Comparison of ENCODE assay signal across 8 cellular contexts in genomic region chr18:9333441-9334350, GRCh38. TPM values are rescaled to one million over a fixed set of nuclear protein-coding genes. Genes with fewer than 3 reads are reported as not detected.
A peak's percentile ranks its signal among the peaks of the same experiment; 100 is the strongest.
DNase-seq lines count a peak whose midpoint lies in the region; ATAC-seq and TF ChIP-seq lines count a peak whose summit lies in the region.

No MANE protein-coding gene starts in this region.

- peak; percentile 49 for DNase-seq in GM13977 (ENCODE audit: low spot score)
- peak; percentile 85 for DNase-seq in KBM-7
- peak in 1 of 2 donors; percentile 68 for DNase-seq in ascending aorta (ENCODE audit: low spot score in 2 of 2)
- peak; percentile 3 for DNase-seq in stimulated activated CD8-positive, alpha-beta memory T cell treated with anti-CD3 and anti-CD28 coated beads, Interleukin-12 subunit alpha, Interleukin-12 subunit beta, amount 100 ng/mL, for 4 hours (ENCODE audit: low read depth)
- DNase-seq in globus pallidus (ENCODE audit: low spot score): no peak
- no peak for DNase-seq in UCSD-AML1 (lab: John Stamatoyannopoulos, UW; ENCODE audit: unreplicated experiment)

- H3K36me3 ChIP-seq in ascending aorta (peaks cover 3 to 11% of the 10 kb centered on the region in 2 donors), iPS-20b (ENCODE audit: insufficient read depth, low read depth, low read length) (peaks cover 17% of the 10 kb centered on the region)

- peak overlapping the region; percentile 71; the same call in 1 of the 2 replicates for H3K9ac ChIP-seq in iPS-20b (ENCODE audit: low read depth, low read length)

- H3K4me1 ChIP-seq in ascending aorta (peaks cover 0 to 14% of the 10 kb centered on the region in 2 donors), iPS-20b (ENCODE audit: insufficient read depth, low read length) (no peaks in the 10 kb centered on the region; the same call in 1 of the 2 replicates)

- H3K27me3 ChIP-seq in ascending aorta (no peaks in the 10 kb centered on the region), iPS-20b (ENCODE audit: insufficient read depth, low read length) (peaks cover 18% of the 10 kb centered on the region; the same call in 1 of the 2 replicates)

- H3K27ac ChIP-seq in ascending aorta: peak overlapping the region; percentile 69 to 95
- H3K27ac ChIP-seq in iPS-20b (ENCODE audit: low read length): no peak overlapping the region

- intact Hi-C loops in ascending aorta (cut with DNase I): loop anchor here (1.0 to 10.0 kb wide), 10 partner anchors 21 to 629 kb away; partner anchors contain the start of genes MTCL1, NDUFV2, RALBP1 and VAPA

- peak; percentile 34 for ATAC-seq in GM21737 (IDR thresholded peaks at IDR 0.05; ENCODE audit: unreplicated experiment)

- in situ Hi-C loops in GM13977 (cut with MboI; ENCODE audit: low pct_unique_long_range_greater_than_20kb, low sequenced_read_pairs, unreplicated experiment) (no loop called here), KBM-7 (cut with MboI; ENCODE audit: low pct_unique_long_range_greater_than_20kb, low sequenced_read_pairs) (no loop called here)

- TF ChIP-seq CTCF in GM13977 (IDR thresholded peaks at IDR 0.05; ENCODE audit: extremely low read depth, insufficient read depth, missing control alignments): peak; percentile 17
- no peak for TF ChIP-seq CTCF in ascending aorta (IDR thresholded peaks at IDR 0.05)

- H3K9me3 ChIP-seq in ascending aorta (peaks cover 0 to 3% of the 10 kb centered on the region in 2 donors), iPS-20b (ENCODE audit: insufficient read depth, low read depth, low read length) (peaks cover 1% of the 10 kb centered on the region; the same call in 1 of the 2 replicates)

- H3K4me3 ChIP-seq in ascending aorta: peak overlapping the region; percentile 69 to 86
- peak overlapping the region; percentile 79 for H3K4me3 ChIP-seq in iPS-20b (ENCODE audit: low read length)

RNA-seq across cellular contexts. Expression of gene TWSG1, which starts 0.9 kb away (rescaled TPM):
- 25.0 TPM for total RNA-seq in ascending aorta

Comparison
In these comparisons a context has a peak if more than half of its experiments do, and no peak if none do; other contexts are left out.
1. DNase-seq: peak in GM13977 (single experiment), KBM-7 (single experiment) and stimulated activated CD8-positive, alpha-beta memory T cell treated with anti-CD3 and anti-CD28 coated beads, Interleukin-12 subunit alpha, Interleukin-12 subunit beta, amount 100 ng/mL, for 4 hours (single experiment); none in globus pallidus (single experiment) and UCSD-AML1 (single experiment).